ENCODE assay signal across 9 cellular contexts in genomic region chr19:17873661-17874422, GRCh38. TPM values are rescaled to one million over a fixed set of nuclear protein-coding genes. Genes with fewer than 3 reads are reported as not detected.
A peak's percentile ranks its signal among the peaks of the same experiment; 100 is the strongest.
DNase-seq lines count a peak whose midpoint lies in the region; ATAC-seq and TF ChIP-seq lines count a peak whose summit lies in the region.
"Had no signal": no experiment of that assay in that cellular context is flagged by ENCODE, and none has a peak within 500 bp of the region (broad histone marks: within the 10 kb centered on the region; RNA-seq: fewer than 3 reads in every experiment).

No MANE protein-coding gene starts in this region.

- no peak for TF ChIP-seq CTCF in Calu3 (IDR thresholded peaks at IDR 0.05; ENCODE audit: unreplicated experiment)
- no peak for TF ChIP-seq CTCF in coronary artery (IDR thresholded peaks at IDR 0.05)
- no peak for TF ChIP-seq CTCF in parathyroid adenoma (IDR thresholded peaks at IDR 0.05)

- H3K4me2 ChIP-seq in parathyroid adenoma (ENCODE audit: low read length): no peak overlapping the region

- no peaks in the 10 kb centered on the region for H3K9me3 ChIP-seq in parathyroid adenoma (ENCODE audit: control insufficient read depth, low read length)

- intact Hi-C loops in Calu3 (cut with micrococcal nuclease; ENCODE audit: unreplicated experiment): no loop called here

- CTCF ChIA-PET in Calu3 (lab: Charles Lee): no interaction called here

- TF ChIP-seq RAD21 in Ishikawa (IDR thresholded peaks at IDR 0.05; ENCODE audit: low read depth): no peak

- H3K4me1 Mint-ChIP-seq in Calu3 (ENCODE audit: low read depth, unreplicated experiment): no peaks in the 10 kb centered on the region

- peak; percentile 28 for DNase-seq in Calu3
- DNase-seq in coronary artery (ENCODE audit: low spot score): no peak
- no peak for DNase-seq in AML-193 (lab: John Stamatoyannopoulos, UW)

- no peaks in the 10 kb centered on the region for H3K9me3 Mint-ChIP-seq in Calu3 (ENCODE audit: low read depth, unreplicated experiment)

- H2AFZ ChIP-seq in parathyroid adenoma: peak overlapping the region; percentile 39

- H3K27me3 Mint-ChIP-seq in Calu3 (ENCODE audit: unreplicated experiment): peaks cover 12% of the 10 kb centered on the region

- H3K27me3 ChIP-seq in parathyroid adenoma (ENCODE audit: control insufficient read depth, insufficient read depth, low read length): no peaks in the 10 kb centered on the region

- H3K9ac ChIP-seq in parathyroid adenoma: no peak overlapping the region

- no peak for TF ChIP-seq EP300 in Ishikawa (IDR thresholded peaks at IDR 0.05; ENCODE audit: borderline replicate concordance)

- ATAC-seq in activated CD4-positive, CD25-positive, alpha-beta regulatory T cell treated with anti-CD3 and anti-CD28 coated beads, Interleukin-2, amount 50 U/mL, for 24 hours: peak; percentile 70 to 74
- no peak for ATAC-seq in GM19395 (IDR thresholded peaks at IDR 0.05; ENCODE audit: unreplicated experiment)
- ATAC-seq in GM21825 (IDR thresholded peaks at IDR 0.05; ENCODE audit: unreplicated experiment): no peak

- no TSS peak for BruUV-seq in Calu3 (replicated peaks; lab: Mats Ljungman, UMichigan)

- no peaks in the 10 kb centered on the region for H3K36me3 ChIP-seq in parathyroid adenoma (ENCODE audit: control insufficient read depth, insufficient read depth, low read length)

- no peak overlapping the region for H3K27ac ChIP-seq in coronary artery
- no peak overlapping the region for H3K27ac ChIP-seq in parathyroid adenoma
- H3K27ac ChIP-seq: epithelial cell of prostate had no signal

- H3K4me3 ChIP-seq in coronary artery (peak overlapping the region; percentile 40), parathyroid adenoma (ENCODE audit: low read depth, low read length) (no peak overlapping the region)

- no peaks in the 10 kb centered on the region for H3K4me1 ChIP-seq in parathyroid adenoma

- no peak overlapping the region for H3K4me3 Mint-ChIP-seq in Calu3 (ENCODE audit: low read depth, unreplicated experiment)

- no peaks in the 10 kb centered on the region for H3K79me2 ChIP-seq in parathyroid adenoma

- H3K36me3 Mint-ChIP-seq in Calu3 (ENCODE audit: insufficient read depth, unreplicated experiment): no peaks in the 10 kb centered on the region

- no peak overlapping the region for H3K27ac Mint-ChIP-seq in Calu3 (ENCODE audit: unreplicated experiment)

TF ChIP-seq in Ishikawa, 13 proteins besides CTCF, POLR2A, EP300 and RAD21:
- TF ChIP-seq MAX (IDR thresholded peaks at IDR 0.05) (peak; percentile 83), USF1 (IDR thresholded peaks at IDR 0.05) (no peak)

RNA-seq across cellular contexts. Expression of gene SLC5A5, which starts 2.1 kb away (rescaled TPM):
- total RNA-seq in Calu3 (2022): not detected in 2 replicates

RNA-seq across cellular contexts. Expression of gene RPL18A, which starts 14.1 kb away (rescaled TPM):
- total RNA-seq in Calu3 (2022): 955 and 1,054 TPM in 2 replicates

RNA-seq across cellular contexts. Expression of gene JAK3, which starts 26.1 kb away (rescaled TPM):
- not detected in 2 replicates for total RNA-seq in Calu3 (2022)

RNA-seq across cellular contexts. Expression of gene INSL3, which starts 52.5 kb away (rescaled TPM):
- not detected in 2 replicates for total RNA-seq in Calu3 (2022)

RNA-seq across cellular contexts. Expression of gene CCDC124, which starts 59.0 kb away (rescaled TPM):
- 51.1 and 53.4 TPM in 2 replicates for total RNA-seq in Calu3 (2022)

Comparison
In these comparisons a context has a peak if more than half of its experiments do, and no peak if none do; other contexts are left out.
1. ATAC-seq: peak in activated CD4-positive, CD25-positive, alpha-beta regulatory T cell treated with anti-CD3 and anti-CD28 coated beads, Interleukin-2, amount 50 U/mL, for 24 hours (2 of 2); none in GM19395 (single experiment) and GM21825 (single experiment).